In the genomic region with DNA sequence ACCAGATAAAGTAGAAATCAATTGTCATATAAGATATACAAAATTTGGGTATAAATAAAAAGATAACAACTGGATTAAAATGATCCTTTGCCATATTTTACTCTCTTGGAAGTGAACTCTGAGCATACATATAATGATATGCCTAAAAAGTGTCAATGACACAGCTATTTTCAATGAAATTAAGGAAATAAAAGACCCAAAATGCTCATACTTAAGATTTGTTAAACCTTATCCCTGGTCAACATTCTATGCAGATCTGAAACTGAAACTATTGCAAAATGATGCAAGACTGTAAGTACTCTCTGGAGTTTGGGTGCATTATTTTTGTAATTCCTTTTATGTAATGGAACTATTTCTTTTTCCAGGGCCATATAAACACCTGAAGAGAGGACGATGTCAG, we compare ENCODE assay signal across 7 cellular contexts.
DNase-seq lines count a peak whose midpoint lies in the region; ATAC-seq and TF ChIP-seq lines count a peak whose summit lies in the region.

No MANE protein-coding gene starts in this region.

- no peaks in the 10 kb centered on the region for H3K36me3 Mint-ChIP-seq in dendritic cell treated with granulocyte-macrophage colony-stimulating factor and Interleukin-4, amounts not matched to agents 40 ng/mL and 50 ng/mL, for 4 days (ENCODE audit: low read depth)

- H3K9me3 ChIP-seq in testis: no peaks in the 10 kb centered on the region

- H3K9me3 Mint-ChIP-seq in dendritic cell treated with granulocyte-macrophage colony-stimulating factor and Interleukin-4, amounts not matched to agents 40 ng/mL and 50 ng/mL, for 4 days: no peaks in the 10 kb centered on the region

- no peaks in the 10 kb centered on the region for H3K36me3 ChIP-seq in testis (ENCODE audit: low read depth, missing control alignments)

- H3K4me3 Mint-ChIP-seq in dendritic cell treated with granulocyte-macrophage colony-stimulating factor and Interleukin-4, amounts not matched to agents 40 ng/mL and 50 ng/mL, for 4 days: peak overlapping the region; percentile 23

- intact Hi-C loops in dendritic cell treated with granulocyte-macrophage colony-stimulating factor and Interleukin-4, amounts not matched to agents 40 ng/mL and 50 ng/mL, for 4 days (cut with micrococcal nuclease): loop anchor here (2.0 to 5.0 kb wide), 7 partner anchors 14 to 262 kb away; no protein-coding TSS in a partner anchor
- intact Hi-C loops in testis (cut with DNase I; ENCODE audit: low total_unique reads): no loop called here

- peak; percentile 17 for ATAC-seq in GM19351 (IDR thresholded peaks at IDR 0.05; ENCODE audit: unreplicated experiment)
- no peak for ATAC-seq in GM21381 (IDR thresholded peaks at IDR 0.05; ENCODE audit: unreplicated experiment)
- no peak for ATAC-seq in HG03378 (IDR thresholded peaks at IDR 0.05; ENCODE audit: unreplicated experiment)

- H3K4me3 ChIP-seq in skin epidermis (no peak overlapping the region), testis (no peak overlapping the region)

- peak overlapping the region; percentile 86 for H3K27ac Mint-ChIP-seq in dendritic cell treated with granulocyte-macrophage colony-stimulating factor and Interleukin-4, amounts not matched to agents 40 ng/mL and 50 ng/mL, for 4 days

- peak; percentile 29 to 76 for DNase-seq in NOMO-1 (lab: John Stamatoyannopoulos, UW; ENCODE audit: unreplicated experiment in 2 of 2)
- DNase-seq in testis: no peak

- H3K4me1 ChIP-seq in testis: no peaks in the 10 kb centered on the region

- H3K27me3 ChIP-seq in testis: no peaks in the 10 kb centered on the region

- TF ChIP-seq CTCF in testis (IDR thresholded peaks at IDR 0.05): no peak

- peaks cover 38% of the 10 kb centered on the region for H3K4me1 Mint-ChIP-seq in dendritic cell treated with granulocyte-macrophage colony-stimulating factor and Interleukin-4, amounts not matched to agents 40 ng/mL and 50 ng/mL, for 4 days (ENCODE audit: low read depth)

- 30 to 71% methylated on average over 1 of the region's 1 CpG for WGBS in testis, 2 donors

- TF ChIP-seq POLR2A in testis (IDR thresholded peaks at IDR 0.05): no peak

- H3K27ac ChIP-seq in skin epidermis: peak overlapping the region in 19 of 21 experiments; percentile 51 to 92 (median 75)
- H3K27ac ChIP-seq in testis: no peak overlapping the region

- no peaks in the 10 kb centered on the region for H3K27me3 Mint-ChIP-seq in dendritic cell treated with granulocyte-macrophage colony-stimulating factor and Interleukin-4, amounts not matched to agents 40 ng/mL and 50 ng/mL, for 4 days

Comparison
In these comparisons a context has a peak if more than half of its experiments do, and no peak if none do; other contexts are left out.
1. H3K27ac ChIP-seq: peak in skin epidermis (19 of 21); none in testis (0 of 2).